33 cellular contexts compared by ENCODE assay signal in the genomic region with DNA sequence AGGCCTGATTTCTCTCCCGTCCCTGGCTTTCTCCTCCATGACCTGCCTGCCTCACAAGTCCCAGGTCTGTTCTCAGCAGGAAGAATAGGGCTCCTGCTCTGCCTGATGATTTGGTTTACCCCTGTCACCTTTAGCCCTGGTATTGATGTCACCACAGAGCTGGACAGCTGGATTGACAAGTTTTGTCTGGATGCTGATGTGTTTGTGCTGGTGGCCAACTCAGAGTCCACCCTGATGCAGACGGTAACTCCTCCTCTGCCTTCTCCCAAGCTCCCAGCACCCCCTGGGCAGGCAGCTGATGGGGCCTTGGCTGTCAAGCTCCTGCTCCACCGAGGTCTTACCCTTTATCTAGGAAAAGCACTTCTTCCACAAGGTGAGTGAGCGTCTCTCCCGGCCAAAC.
"Had no signal": no experiment of that assay in that cellular context is flagged by ENCODE, and none has a peak within 500 bp of the region (broad histone marks: within the 10 kb centered on the region; RNA-seq: fewer than 3 reads in every experiment).

No MANE protein-coding gene starts in this region.

- DNase-seq: activated CD4-positive, alpha-beta memory T cell treated with anti-CD3 and anti-CD28 coated beads, Interleukin-2, amount 10 ng/mL, durations not matched to agents 7 days and 5 days; activated CD4-positive, alpha-beta T cell treated with anti-CD3 and anti-CD28 coated beads for 1 hour; activated CD4-positive, alpha-beta T cell treated with anti-CD3 and anti-CD28 coated beads for 48 hours; activated CD4-positive, CD25-positive, alpha-beta regulatory T cell; activated CD8-positive, alpha-beta memory T cell treated with anti-CD3 and anti-CD28 coated beads for 24 hours; activated CD8-positive, alpha-beta memory T cell treated with anti-CD3 and anti-CD28 coated beads, Interleukin-2, amount 10 ng/mL, durations not matched to agents 7 days and 5 days; activated CD8-positive, alpha-beta memory T cell treated with anti-CD3 and anti-CD28 coated beads, Interleukin-2, amount 50 U/mL, for 48 hours; activated effector memory CD4-positive, alpha-beta T cell treated with Interleukin-2 at 50 U/mL for 16 hours; activated naive CD8-positive, alpha-beta T cell treated with anti-CD3 and anti-CD28 coated beads, Interleukin-2, amount 10 ng/mL, durations not matched to agents 7 days and 5 days; activated T-cell treated with anti-CD3 and anti-CD28 coated beads, Interleukin-2, amount 50 U/mL, for 48 hours; amygdala; Kasumi-1; MG63; NCI-H1048; NCI-H1105 treated with DMSO at 0.1 percent for 48 hours; NCI-H1436 treated with DMSO at 0.1 percent for 48 hours; NCI-H1694 treated with DMSO at 0.1 percent for 48 hours; NCI-H2029 treated with DMSO at 0.1 percent for 48 hours; NCI-H2107; NCI-H2171; NCI-H510A; NCI-H526; NCI-H748 treated with DMSO at 0.1 percent for 48 hours; NK-92 treated with Interleukin-12 subunit alpha and Interleukin-12 subunit beta, amount 100 ng/mL, for 24 hours; PC-9; SHP77; SJCRH30; T1000; WERI-Rb-1 had no signal

- H3K4me1 ChIP-seq: ascending aorta, SJCRH30 had no signal

- H3K9me3 ChIP-seq: ascending aorta, MG63, SJCRH30 had no signal

- H3K27me3 ChIP-seq: ascending aorta, cardiac muscle cell, MG63, SJCRH30 had no signal

- FAIRE-seq: RCC 7860 had no signal

- H3K4me3 ChIP-seq: ascending aorta, cardiac muscle cell, MG63, PC-9, SJCRH30, SK-N-MC had no signal

- H3K27ac ChIP-seq: ascending aorta, cardiac muscle cell, PC-9, SJCRH30, SK-N-MC, WERI-Rb-1 had no signal

- H3K4me2 ChIP-seq: PC-9 had no signal

- H2AFZ ChIP-seq: PC-9 had no signal

- ATAC-seq: activated CD8-positive, alpha-beta memory T cell treated with anti-CD3 and anti-CD28 coated beads, Interleukin-2, amount 10 ng/mL, durations not matched to agents 7 days and 5 days had no signal
